8 cellular contexts compared by ENCODE assay signal in genomic region chr15:40873625-40874561, GRCh38. TPM values are rescaled to one million over a fixed set of nuclear protein-coding genes. Genes with fewer than 3 reads are reported as not detected.
A peak's percentile ranks its signal among the peaks of the same experiment; 100 is the strongest.
DNase-seq lines count a peak whose midpoint lies in the region; ATAC-seq and TF ChIP-seq lines count a peak whose summit lies in the region.

Gene RHOV (minus strand): TSS chr15:40874234. CDS start chr15:40874139, 95 bp downstream.

- H3K9me3 ChIP-seq in neuron (ENCODE audit: low read length) (no peaks in the 10 kb centered on the region), uterus (no peaks in the 10 kb centered on the region)

- peaks cover 5% of the 10 kb centered on the region for H3K4me1 ChIP-seq in neuron (ENCODE audit: insufficient read depth, low read length)
- peaks cover 0 to 7% of the 10 kb centered on the region in 2 donors for H3K4me1 ChIP-seq in uterus

- H3K36me3 ChIP-seq in neuron (ENCODE audit: insufficient read depth, low read length) (no peaks in the 10 kb centered on the region), uterus (no peaks in the 10 kb centered on the region)

- peak within 1 kb of the TSS; percentile 98 for H2AFZ ChIP-seq in neuron (ENCODE audit: low read depth, low read length)

- intact Hi-C loops in uterus (cut with DNase I; ENCODE audit: low total_unique reads): no loop called here

- H3K4me3 ChIP-seq in neuron (ENCODE audit: low read length): peak within 1 kb of the TSS; percentile 41
- H3K4me3 ChIP-seq in uterus: peak within 1 kb of the TSS; percentile 19 to 36

- H3K27me3 ChIP-seq in neuron (ENCODE audit: insufficient read depth, low read length) (peaks cover 37% of the 10 kb centered on the region), uterus (no peaks in the 10 kb centered on the region)

- H3K27ac ChIP-seq in uterus: no peak within 1 kb of the TSS

- TF ChIP-seq POLR2A in uterus (IDR thresholded peaks at IDR 0.05): no peak

- peak in 1 of 4 experiments; percentile 15 for TF ChIP-seq CTCF in uterus (IDR thresholded peaks at IDR 0.05)

- DNase-seq in AML-193 (lab: John Stamatoyannopoulos, UW): peak; percentile 14 to 18
- DNase-seq in NOMO-1 (lab: John Stamatoyannopoulos, UW; ENCODE audit: unreplicated experiment in 2 of 2): peak; percentile 24 to 35
- peak; percentile 27 for DNase-seq in activated T-cell treated with anti-CD3 and anti-CD28 coated beads for 4 hours
- peak; percentile 12 for DNase-seq in fibroblast of gingiva (ENCODE audit: low read depth)
- DNase-seq in uterus: no peak

- peak; percentile 65 for ATAC-seq in GM19023 (IDR thresholded peaks at IDR 0.05; ENCODE audit: unreplicated experiment)
- peak; percentile 58 for ATAC-seq in HG03460 (IDR thresholded peaks at IDR 0.05; ENCODE audit: unreplicated experiment)

RNA-seq across cellular contexts. Expression of gene RHOV, which starts in this region (rescaled TPM):
- under 1 TPM in 1 of 4 donors, not detected in 3; 0.76 TPM for total RNA-seq in uterus

Comparison
In these comparisons a context has a peak if more than half of its experiments do, and no peak if none do; other contexts are left out.
1. DNase-seq: peak in AML-193 (2 of 2), NOMO-1 (2 of 2), activated T-cell treated with anti-CD3 and anti-CD28 coated beads for 4 hours (single experiment) and fibroblast of gingiva (single experiment); none in uterus (0 of 2).